In genomic region chr1:166129006-166129405, GRCh38 we compare ENCODE assay signal across 27 cellular contexts.
"Had no signal": no experiment of that assay in that cellular context is flagged by ENCODE, and none has a peak within 500 bp of the region (broad histone marks: within the 10 kb centered on the region; RNA-seq: fewer than 3 reads in every experiment).

No MANE protein-coding gene starts in this region.

- H3K27me3 ChIP-seq: SJCRH30 had no signal

- H3K4me3 ChIP-seq: SJCRH30, SK-N-MC had no signal

- H3K9me3 ChIP-seq: SJCRH30 had no signal

- H3K36me3 ChIP-seq: SJCRH30, WERI-Rb-1 had no signal

- DNase-seq: activated CD4-positive, alpha-beta memory T cell treated with anti-CD3 and anti-CD28 coated beads, Interleukin-2, amount 10 ng/mL, durations not matched to agents 7 days and 5 days; activated CD4-positive, alpha-beta T cell treated with anti-CD3 and anti-CD28 coated beads for 1 hour; activated CD4-positive, alpha-beta T cell treated with anti-CD3 and anti-CD28 coated beads for 48 hours; activated CD4-positive, CD25-positive, alpha-beta regulatory T cell; activated CD8-positive, alpha-beta memory T cell treated with anti-CD3 and anti-CD28 coated beads for 24 hours; activated CD8-positive, alpha-beta memory T cell treated with anti-CD3 and anti-CD28 coated beads, Interleukin-2, amount 10 ng/mL, durations not matched to agents 7 days and 5 days; activated CD8-positive, alpha-beta memory T cell treated with anti-CD3 and anti-CD28 coated beads, Interleukin-2, amount 50 U/mL, for 48 hours; activated effector memory CD4-positive, alpha-beta T cell treated with Interleukin-2 at 50 U/mL for 16 hours; activated naive CD4-positive, alpha-beta T cell treated with anti-CD3 and anti-CD28 coated beads, Interleukin-2, amount 10 ng/mL, durations not matched to agents 7 days and 5 days; activated naive CD8-positive, alpha-beta T cell treated with anti-CD3 and anti-CD28 coated beads, Interleukin-2, amount 50 U/mL, for 24 hours; activated T-cell treated with anti-CD3 and anti-CD28 coated beads, Interleukin-2, amount 50 U/mL, for 48 hours; anterior cingulate cortex; MM.1S; MV-4-11; NCI-H1105; NCI-H1417 treated with DMSO at 0.1 percent for 48 hours; NCI-H2029; NCI-H2107; NCI-H226; NCI-H510A; NCI-H526; SHP77; SJCRH30; T1000; WERI-Rb-1 had no signal

- H3K27ac ChIP-seq: KMS-11, SJCRH30, SK-N-MC, WERI-Rb-1 had no signal

- H3K4me1 ChIP-seq: SJCRH30 had no signal
